ENCODE assay signal across 18 cellular contexts in the genomic region with DNA sequence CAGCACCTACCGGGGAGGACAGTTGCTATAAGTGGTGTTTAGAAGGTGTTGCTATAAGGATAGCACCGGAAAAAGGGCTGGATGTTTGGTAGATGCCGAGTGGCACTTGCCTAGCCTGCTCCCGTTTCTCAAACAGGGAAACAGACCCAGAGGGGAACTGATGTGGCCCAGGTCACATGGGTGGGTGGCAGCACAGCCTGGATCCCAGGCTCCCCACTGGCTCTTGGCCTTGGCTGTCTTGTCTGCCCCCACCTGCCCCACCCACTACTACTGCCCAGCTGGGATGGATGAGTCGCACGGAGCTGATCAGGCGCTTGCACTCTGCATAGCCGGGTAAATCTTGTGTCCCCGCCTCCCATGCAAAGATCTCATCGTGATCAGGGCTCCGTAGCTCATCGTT. TPM values are rescaled to one million over a fixed set of nuclear protein-coding genes. Genes with fewer than 3 reads are reported as not detected.
DNase-seq lines count a peak whose midpoint lies in the region; ATAC-seq and TF ChIP-seq lines count a peak whose summit lies in the region.
"Had no signal": no experiment of that assay in that cellular context is flagged by ENCODE, and none has a peak within 500 bp of the region (broad histone marks: within the 10 kb centered on the region; RNA-seq: fewer than 3 reads in every experiment).

No MANE protein-coding gene starts in this region.

- H3K4me1 ChIP-seq in upper lobe of left lung = peaks cover 6 to 13% (median 8%) of the 10 kb centered on the region in 4 donors
- H3K4me1 ChIP-seq: breast epithelium had no signal

- no peak overlapping the region for H3K4me3 ChIP-seq in upper lobe of left lung
- H3K4me3 ChIP-seq: breast epithelium, Peyer's patch had no signal

- in situ Hi-C loops in KBM-7 (cut with MboI; ENCODE audit: low pct_unique_long_range_greater_than_20kb, low sequenced_read_pairs) = loop anchor here (25.0 kb wide), 1 partner anchor 296 kb away; a partner anchor contains a TSS

- no peak for TF ChIP-seq EP300 in upper lobe of left lung (IDR thresholded peaks at IDR 0.05)

- DNase-seq in NCI-H82 (lab: John Stamatoyannopoulos, UW) (peak; percentile 35), NCI-H82 treated with DMSO at 0.1 percent for 48 hours (lab: John Stamatoyannopoulos, UW; ENCODE audit: unreplicated experiment) (no peak), left cardiac atrium (no peak), upper lobe of left lung (no peak), KBM-7 (no peak), hepatic stellate cell (ENCODE audit: low spot score) (no peak)
- DNase-seq in activated CD4-positive, alpha-beta T cell treated with anti-CD3 and anti-CD28 coated beads for 1 hour = no peak
- DNase-seq: 8988T; activated CD8-positive, alpha-beta T cell treated with anti-CD3 and anti-CD28 coated beads for 36 hours; activated effector memory CD4-positive, alpha-beta T cell treated with Interleukin-2 at 50 U/mL for 16 hours; Calu3; endodermal cell; NCI-H1417; Peyer's patch had no signal

- intact Hi-C loops in left cardiac atrium (cut with DNase I) = no loop called here

- H3K27me3 ChIP-seq in upper lobe of left lung = no peaks in the 10 kb centered on the region
- H3K27me3 ChIP-seq: breast epithelium, Peyer's patch had no signal

- WGBS in upper lobe of left lung, 2 donors = 61 to 69% methylated on average over 9 to 12 of the region's 12 CpGs

- no peaks in the 10 kb centered on the region for H3K9me3 ChIP-seq in upper lobe of left lung
- H3K9me3 ChIP-seq: breast epithelium, neutrophil, Peyer's patch had no signal

- TF ChIP-seq CTCF in upper lobe of left lung (IDR thresholded peaks at IDR 0.05) = no peak

- H3K36me3 ChIP-seq in upper lobe of left lung = no peaks in the 10 kb centered on the region
- H3K36me3 ChIP-seq: breast epithelium, neutrophil, Peyer's patch had no signal

- ATAC-seq in SK-N-SH treated with all-trans-retinoic acid at 6 μM for 48 hours = peak; percentile 32
- ATAC-seq in left cardiac atrium = peak; percentile 16
- peak in 1 of 2 donors; percentile 25 for ATAC-seq in upper lobe of left lung (ENCODE audit: low FRiP score in 2 of 2)
- ATAC-seq: activated CD8-positive, alpha-beta T cell treated with anti-CD3 and anti-CD28 coated beads for 36 hours; HepG2 had no signal

- no peak for TF ChIP-seq POLR2A in upper lobe of left lung (IDR thresholded peaks at IDR 0.05)

- H3K27ac ChIP-seq in upper lobe of left lung = peak overlapping the region in 3 of 4 donors; percentile 10 to 39 (median 16)
- H3K27ac ChIP-seq: breast epithelium, neutrophil, Peyer's patch had no signal

TF ChIP-seq in SK-N-SH treated with all-trans-retinoic acid at 6 μM for 48 hours, 23 proteins besides CTCF, POLR2A, EP300 and RAD21:
- TF ChIP-seq, protein P1, sequence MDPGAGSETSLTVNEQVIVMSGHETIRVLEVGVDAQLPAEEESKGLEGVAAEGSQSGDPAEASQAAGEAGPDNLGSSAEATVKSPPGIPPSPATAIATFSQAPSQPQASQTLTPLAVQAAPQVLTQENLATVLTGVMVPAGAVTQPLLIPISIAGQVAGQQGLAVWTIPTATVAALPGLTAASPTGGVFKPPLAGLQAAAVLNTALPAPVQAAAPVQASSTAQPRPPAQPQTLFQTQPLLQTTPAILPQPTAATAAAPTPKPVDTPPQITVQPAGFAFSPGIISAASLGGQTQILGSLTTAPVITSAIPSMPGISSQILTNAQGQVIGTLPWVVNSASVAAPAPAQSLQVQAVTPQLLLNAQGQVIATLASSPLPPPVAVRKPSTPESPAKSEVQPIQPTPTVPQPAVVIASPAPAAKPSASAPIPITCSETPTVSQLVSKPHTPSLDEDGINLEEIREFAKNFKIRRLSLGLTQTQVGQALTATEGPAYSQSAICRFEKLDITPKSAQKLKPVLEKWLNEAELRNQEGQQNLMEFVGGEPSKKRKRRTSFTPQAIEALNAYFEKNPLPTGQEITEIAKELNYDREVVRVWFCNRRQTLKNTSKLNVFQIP (CRISPR knock-in tag; IDR thresholded peaks at IDR 0.05; ENCODE audit: borderline replicate concordance, low read depth) = no peak
- TF ChIP-seq PPARA (CRISPR knock-in tag; IDR thresholded peaks at IDR 0.05; ENCODE audit: borderline replicate concordance) = no peak

RNA-seq across cellular contexts. Expression of a gene that starts 7.2 kb away (rescaled TPM):
- total RNA-seq in left cardiac atrium (10 to 100 TPM; 13.2 to 13.3 TPM), upper lobe of left lung (1 to 10 TPM in 5 of 6 donors, under 1 TPM in 1; 0.49 to 7.3 (median 3.6) TPM)
- total RNA-seq: activated CD8-positive, alpha-beta T cell treated with anti-CD3 and anti-CD28 coated beads for 36 hours; Calu3 had no signal

RNA-seq across cellular contexts. Expression of a gene that starts 31.2 kb away (rescaled TPM):
- total RNA-seq in left cardiac atrium (not detected), upper lobe of left lung (10 to 100 TPM in 3 of 6 donors, 1 to 10 TPM in 3; 3.8 to 18.7 (median 9.7) TPM)
- total RNA-seq: activated CD8-positive, alpha-beta T cell treated with anti-CD3 and anti-CD28 coated beads for 36 hours; endodermal cell had no signal

RNA-seq across cellular contexts. Expression of a gene that starts 36.3 kb away (rescaled TPM):
- total RNA-seq in left cardiac atrium (10 to 100 TPM; 17.6 to 34.9 TPM), upper lobe of left lung (100 to 1,000 TPM in 1 of 6 donors, 10 to 100 TPM in 5; 45.2 to 151 (median 57.3) TPM)

RNA-seq across cellular contexts. Expression of a gene that starts 49.9 kb away (rescaled TPM):
- 10 to 100 TPM in 1 of 2 donors, 1 to 10 TPM in 1; 4.7 to 11.7 TPM for total RNA-seq in left cardiac atrium
- total RNA-seq in upper lobe of left lung = 10 to 100 TPM in 3 of 6 donors, 1 to 10 TPM in 3; 2.4 to 26.0 (median 10.0) TPM
- total RNA-seq: activated CD8-positive, alpha-beta T cell treated with anti-CD3 and anti-CD28 coated beads for 36 hours; endodermal cell; Peyer's patch had no signal

Comparison
In these comparisons a context has a peak if more than half of its experiments do, and no peak if none do; other contexts are left out.
1. RNA of a gene that starts 31.2 kb away (total RNA-seq): 3.8 to 18.7 TPM in upper lobe of left lung; not detected in left cardiac atrium; every median in the first group is over 4 times any median in the second.